ENCODE assay signal across 31 cellular contexts in genomic region chr19:55902080-55902751, GRCh38. TPM values are rescaled to one million over a fixed set of nuclear protein-coding genes. Genes with fewer than 3 reads are reported as not detected.
"Had no signal": no experiment of that assay in that cellular context is flagged by ENCODE, and none has a peak within 500 bp of the region (broad histone marks: within the 10 kb centered on the region; RNA-seq: fewer than 3 reads in every experiment).

No MANE protein-coding gene starts in this region.

- H3K4me1 ChIP-seq: SJSA1 had no signal

- H3K36me3 ChIP-seq: brain microvascular endothelial cell, SJSA1 had no signal

- H3K27ac ChIP-seq: brain microvascular endothelial cell, PC-9, SJSA1 had no signal

- DNase-seq: activated CD4-positive, alpha-beta T cell treated with anti-CD3 and anti-CD28 coated beads, Interleukin-2, amount 10 ng/mL, durations not matched to agents 24 days and 14 days; activated CD4-positive, alpha-beta T cell treated with anti-CD3 and anti-CD28 coated beads, Interleukin-2, amount 50 U/mL, for 4 hours; activated CD8-positive, alpha-beta T cell treated with anti-CD3 and anti-CD28 coated beads for 36 hours; activated effector memory CD4-positive, alpha-beta T cell treated with anti-CD3 and anti-CD28 coated beads, Interleukin-2, amount 50 U/mL, for 16 hours; activated naive CD4-positive, alpha-beta T cell; activated naive CD4-positive, alpha-beta T cell treated with anti-CD3 and anti-CD28 coated beads, Interleukin-2, amount 50 U/mL, for 16 hours; activated naive CD8-positive, alpha-beta T cell treated with anti-CD3 and anti-CD28 coated beads for 36 hours; activated T-cell treated with anti-CD3 and anti-CD28 coated beads, Interleukin-2, amount 50 U/mL, for 1 hour; activated T-cell treated with anti-CD3 and anti-CD28 coated beads, Interleukin-2, amount 50 U/mL, for 72 hours; amniotic stem cell; aorta; brain microvascular endothelial cell; central memory CD4-positive, alpha-beta T cell; NCI-H1092 treated with DMSO at 0.1 percent for 48 hours; NCI-H1417 treated with DMSO at 0.1 percent for 48 hours; NCI-H187 treated with DMSO at 0.1 percent for 48 hours; NCI-H2081; NCI-H2227 treated with DMSO at 0.1 percent for 48 hours; NCI-H446 treated with DMSO at 0.1 percent for 48 hours; NCI-H524; NCI-H69; NCI-H82; NK-92 treated with Interleukin-12 subunit alpha and Interleukin-12 subunit beta, amount 100 ng/mL, for 24 hours; PC-9; SHP77; SK-N-SH had no signal

- ATAC-seq: activated CD8-positive, alpha-beta T cell treated with anti-CD3 and anti-CD28 coated beads for 36 hours; activated T-cell treated with anti-CD3 and anti-CD28 coated beads, Interleukin-2, amount 50 U/mL, for 72 hours; activated T-helper 17 cell treated with anti-CD3 and anti-CD28 coated beads, Interleukin-2, amount 50 U/mL, for 72 hours had no signal

- H3K27me3 ChIP-seq: brain microvascular endothelial cell, SJSA1 had no signal

- H3K4me3 ChIP-seq: PC-9, SJSA1 had no signal

- H3K9me3 ChIP-seq: SJSA1, SK-N-SH had no signal

RNA-seq across cellular contexts. Expression of gene NLRP13, which starts 29.9 kb away (rescaled TPM):
- total RNA-seq: activated CD4-positive, alpha-beta T cell treated with anti-CD3 and anti-CD28 coated beads, Interleukin-2, amount 10 ng/mL, durations not matched to agents 24 days and 14 days; activated CD8-positive, alpha-beta memory T cell treated with anti-CD3 and anti-CD28 coated beads for 36 hours; activated CD8-positive, alpha-beta T cell treated with anti-CD3 and anti-CD28 coated beads for 36 hours; activated naive CD8-positive, alpha-beta T cell treated with anti-CD3 and anti-CD28 coated beads for 36 hours; activated T-cell treated with anti-CD3 and anti-CD28 coated beads, Interleukin-2, amount 50 U/mL, for 72 hours; activated T-helper 17 cell treated with anti-CD3 and anti-CD28 coated beads, Interleukin-2, amount 50 U/mL, for 72 hours; aorta; cerebellum; M059J; PC-9; SJSA1 had no signal

RNA-seq across cellular contexts. Expression of gene NLRP8, which starts 45.4 kb away (rescaled TPM):
- total RNA-seq: activated CD4-positive, alpha-beta T cell treated with anti-CD3 and anti-CD28 coated beads, Interleukin-2, amount 10 ng/mL, durations not matched to agents 24 days and 14 days; activated CD8-positive, alpha-beta memory T cell treated with anti-CD3 and anti-CD28 coated beads for 36 hours; activated CD8-positive, alpha-beta T cell treated with anti-CD3 and anti-CD28 coated beads for 36 hours; activated naive CD8-positive, alpha-beta T cell treated with anti-CD3 and anti-CD28 coated beads for 36 hours; activated T-cell treated with anti-CD3 and anti-CD28 coated beads, Interleukin-2, amount 50 U/mL, for 72 hours; activated T-helper 17 cell treated with anti-CD3 and anti-CD28 coated beads, Interleukin-2, amount 50 U/mL, for 72 hours; aorta; cerebellum; M059J; PC-9; SJSA1 had no signal
